27 cellular contexts compared by ENCODE assay signal in genomic region chr9:34386656-34387055, GRCh38. TPM values are rescaled to one million over a fixed set of nuclear protein-coding genes. Genes with fewer than 3 reads are reported as not detected.
"Had no signal": no experiment of that assay in that cellular context is flagged by ENCODE, and none has a peak within 500 bp of the region (broad histone marks: within the 10 kb centered on the region; RNA-seq: fewer than 3 reads in every experiment).

No MANE protein-coding gene starts in this region.

- H3K9me3 ChIP-seq: ascending aorta, body of pancreas had no signal

- H3K9me3 Mint-ChIP-seq: activated naive CD4-positive, alpha-beta T cell treated with anti-CD3 and anti-CD28 coated beads, Interleukin-2, amount 50 U/mL, for 24 hours; activated naive CD8-positive, alpha-beta T cell treated with anti-CD3 and anti-CD28 coated beads, Interleukin-2, amount 50 U/mL, for 24 hours; activated T-cell treated with anti-CD3 and anti-CD28 coated beads, Interleukin-2, amount 50 U/mL, for 24 hours; activated T-helper 1 cell treated with anti-CD3 and anti-CD28 coated beads, Interleukin-12 subunit alpha, Interleukin-12 subunit beta, Interleukin-2, Interleukin-4 antibody, amounts not matched to agents 30 ng/mL and 10 ng/mL and 1 ng/mL, durations not matched to agents 14 hours and 24 hours and 36 hours; T-cell had no signal

- ATAC-seq: activated naive CD8-positive, alpha-beta T cell treated with anti-CD3 and anti-CD28 coated beads, Interleukin-2, amount 50 U/mL, for 24 hours; body of pancreas; K562; T-cell had no signal

- H3K36me3 Mint-ChIP-seq: T-cell had no signal

- H3K4me1 Mint-ChIP-seq: activated naive CD4-positive, alpha-beta T cell treated with anti-CD3 and anti-CD28 coated beads, Interleukin-2, amount 50 U/mL, for 24 hours had no signal

- H3K27ac Mint-ChIP-seq: activated naive CD4-positive, alpha-beta T cell treated with anti-CD3 and anti-CD28 coated beads, Interleukin-2, amount 50 U/mL, for 24 hours; activated naive CD8-positive, alpha-beta T cell treated with anti-CD3 and anti-CD28 coated beads, Interleukin-2, amount 50 U/mL, for 24 hours; activated T-cell treated with anti-CD3 and anti-CD28 coated beads, Interleukin-2, amount 50 U/mL, for 24 hours; activated T-helper 1 cell treated with anti-CD3 and anti-CD28 coated beads, Interleukin-12 subunit alpha, Interleukin-12 subunit beta, Interleukin-2, Interleukin-4 antibody, amounts not matched to agents 30 ng/mL and 10 ng/mL and 1 ng/mL, durations not matched to agents 14 hours and 24 hours and 36 hours; T-cell had no signal

- H3K27me3 ChIP-seq: ascending aorta, body of pancreas had no signal

- H3K4me1 ChIP-seq: ascending aorta had no signal

- H3K36me3 ChIP-seq: ascending aorta had no signal

- H3K27me3 Mint-ChIP-seq: activated naive CD4-positive, alpha-beta T cell treated with anti-CD3 and anti-CD28 coated beads, Interleukin-2, amount 50 U/mL, for 24 hours; activated T-cell treated with anti-CD3 and anti-CD28 coated beads, Interleukin-2, amount 50 U/mL, for 24 hours had no signal

- H3K4me3 Mint-ChIP-seq: activated naive CD4-positive, alpha-beta T cell treated with anti-CD3 and anti-CD28 coated beads, Interleukin-2, amount 50 U/mL, for 24 hours; activated naive CD8-positive, alpha-beta T cell treated with anti-CD3 and anti-CD28 coated beads, Interleukin-2, amount 50 U/mL, for 24 hours; activated T-cell treated with anti-CD3 and anti-CD28 coated beads, Interleukin-2, amount 50 U/mL, for 24 hours; activated T-helper 1 cell treated with anti-CD3 and anti-CD28 coated beads, Interleukin-12 subunit alpha, Interleukin-12 subunit beta, Interleukin-2, Interleukin-4 antibody, amounts not matched to agents 30 ng/mL and 10 ng/mL and 1 ng/mL, durations not matched to agents 14 hours and 24 hours and 36 hours; T-cell had no signal

- H3K27ac ChIP-seq: ascending aorta, body of pancreas, SK-N-MC, VCaP had no signal

- H3K4me3 ChIP-seq: ascending aorta, body of pancreas, K562, SK-N-MC had no signal

- DNase-seq: activated CD4-positive, alpha-beta T cell treated with anti-CD3 and anti-CD28 coated beads, Interleukin-2, amount 50 U/mL, for 1 hour; activated CD4-positive, CD25-positive, alpha-beta regulatory T cell; activated effector memory CD4-positive, alpha-beta T cell treated with Interleukin-2 at 50 U/mL for 16 hours; activated naive CD4-positive, alpha-beta T cell; activated naive CD8-positive, alpha-beta T cell treated with anti-CD3 and anti-CD28 coated beads, Interleukin-2, amount 50 U/mL, for 24 hours; activated T-cell treated with anti-CD3 and anti-CD28 coated beads, Interleukin-2, amount 50 U/mL, for 24 hours; amniotic stem cell; body of pancreas; Karpas-422; MM.1S; NCI-H1105; NCI-H1436; NCI-H1694 treated with DMSO at 0.1 percent for 48 hours; NCI-H2029 treated with DMSO at 0.1 percent for 48 hours; NCI-H345; NCI-H510A; NCI-H526 treated with DMSO at 0.1 percent for 48 hours; NCI-H82; T-cell; T-helper 2 cell; T1000 had no signal

RNA-seq across cellular contexts. Expression of gene NUDT2, which starts 57.3 kb away (rescaled TPM):
- total RNA-seq: ascending aorta had no signal
